Comparison of ENCODE assay signal across 19 cellular contexts in genomic region chr2:28185153-28185552, GRCh38.
DNase-seq lines count a peak whose midpoint lies in the region; ATAC-seq, FAIRE-seq and TF ChIP-seq lines count a peak whose summit lies in the region.
"Had no signal": no experiment of that assay in that cellular context is flagged by ENCODE, and none has a peak within 500 bp of the region (broad histone marks: within the 10 kb centered on the region; RNA-seq: fewer than 3 reads in every experiment).

No MANE protein-coding gene starts in this region.

- H3K36me3 ChIP-seq in HepG2 (replicated peaks in 1 of 2; ENCODE audit: control insufficient read depth in 1 of 2, insufficient read depth in 2 of 2, low read length in 2 of 2) (no peaks in the 10 kb centered on the region), right lobe of liver (no peaks in the 10 kb centered on the region), mammary epithelial cell (ENCODE audit: insufficient read depth, low read length) (no peaks in the 10 kb centered on the region), keratinocyte (ENCODE audit: control insufficient read depth in 2 of 2, extremely low read depth in 1 of 2, insufficient read depth in 2 of 2, low read length in 2 of 2) (no peaks in the 10 kb centered on the region)
- H3K36me3 ChIP-seq: Peyer's patch had no signal

- H3K9me3 Mint-ChIP-seq in natural killer cell treated with Interleukin-12 subunit alpha and Interleukin-12 subunit beta and Interleukin-15 and Interleukin-18, amount 100 ng/mL, for 72 hours = peaks cover 2% of the 10 kb centered on the region
- H3K9me3 Mint-ChIP-seq: CD4-positive, alpha-beta memory T cell had no signal

- H4K20me1 ChIP-seq in HepG2 (ENCODE audit: insufficient read depth, low read length) (no peaks in the 10 kb centered on the region), mammary epithelial cell (ENCODE audit: insufficient read depth, low read length) (no peaks in the 10 kb centered on the region), keratinocyte (ENCODE audit: control insufficient read depth, extremely low read depth, insufficient read depth, low read length) (no peaks in the 10 kb centered on the region)

- no peak for ATAC-seq in HepG2
- no peak for ATAC-seq in right lobe of liver
- no peak for ATAC-seq in GM21825 (IDR thresholded peaks at IDR 0.05; ENCODE audit: unreplicated experiment)
- ATAC-seq in GM21619 (IDR thresholded peaks at IDR 0.05; ENCODE audit: unreplicated experiment) = no peak
- no peak for ATAC-seq in natural killer cell treated with Interleukin-12 subunit alpha and Interleukin-12 subunit beta and Interleukin-15 and Interleukin-18, amount 100 ng/mL, for 72 hours

- FAIRE-seq in HepG2 (lab: Jason Lieb, UNC) = no peak
- FAIRE-seq in keratinocyte (lab: Jason Lieb, UNC) = no peak
- FAIRE-seq: D721Med, GM19239 had no signal

- no peak for TF ChIP-seq CTCF in HepG2 (CRISPR knock-in tag; IDR thresholded peaks at IDR 0.05)
- TF ChIP-seq CTCF in right lobe of liver (IDR thresholded peaks at IDR 0.05) = no peak
- TF ChIP-seq CTCF in mammary epithelial cell (conservative IDR thresholded peaks at IDR 0.05 in 1 of 2, IDR thresholded peaks at IDR 0.05 in 1 of 2; ENCODE audit: extremely low read depth in 1 of 2, insufficient read depth in 1 of 2, low read depth in 1 of 2, low read length in 2 of 2) = no peak
- TF ChIP-seq CTCF in keratinocyte (optimal IDR thresholded peaks at IDR 0.05 in 1 of 3, IDR thresholded peaks at IDR 0.05 in 1 of 3, conservative IDR thresholded peaks at IDR 0.05 in 1 of 3; ENCODE audit: extremely low read depth in 1 of 3, insufficient read depth in 2 of 3, low read length in 3 of 3) = no peak

- H3K27ac ChIP-seq in HepG2 (ENCODE audit: extremely low read length, insufficient read depth, low read length) (no peak overlapping the region), right lobe of liver (no peak overlapping the region), mammary epithelial cell (ENCODE audit: insufficient read depth, low read depth, low read length) (peak overlapping the region; percentile 93), keratinocyte (ENCODE audit: control insufficient read depth, insufficient read depth, low read length) (peak overlapping the region; percentile 45)
- H3K27ac ChIP-seq: 22Rv1, Peyer's patch had no signal

- no peak for TF ChIP-seq RAD21 in HepG2 (CRISPR knock-in tag; IDR thresholded peaks at IDR 0.05)

- dilution Hi-C loops in mammary epithelial cell (cut with HindIII; ENCODE audit: low sequenced_read_pairs) (no loop called here), keratinocyte (cut with MboI; ENCODE audit: extremely low pct_ligation_motif_present, low sequenced_read_pairs) (no loop called here)

- H3K36me3 Mint-ChIP-seq in natural killer cell treated with Interleukin-12 subunit alpha and Interleukin-12 subunit beta and Interleukin-15 and Interleukin-18, amount 100 ng/mL, for 72 hours = no peaks in the 10 kb centered on the region

- 67% methylated on average over 5 of the region's 5 CpGs for WGBS in HepG2 (ENCODE audit: low lambda C conversion rate)
- WGBS in right lobe of liver (ENCODE audit: insufficient coverage, low coverage, low lambda C conversion rate, missing lambda C conversion rate) = 90% methylated on average over 5 of the region's 5 CpGs
- WGBS in mammary epithelial cell (ENCODE audit: low coverage, missing lambda C conversion rate) = 0% methylated on average over 5 of the region's 5 CpGs

- no peaks in the 10 kb centered on the region for H3K9me1 ChIP-seq in keratinocyte (ENCODE audit: control insufficient read depth, extremely low read depth, insufficient read depth, low read length)

- intact Hi-C loops in HepG2 (cut with micrococcal nuclease; ENCODE audit: unreplicated experiment) = no loop called here
- intact Hi-C loops in right lobe of liver (cut with DNase I) = no loop called here
- intact Hi-C loops in mammary epithelial cell (cut with micrococcal nuclease) = no loop called here

- H2AFZ ChIP-seq in HepG2 (ENCODE audit: low read length) = no peak overlapping the region
- H2AFZ ChIP-seq in mammary epithelial cell (ENCODE audit: low read depth, low read length) = no peak overlapping the region
- no peak overlapping the region for H2AFZ ChIP-seq in keratinocyte (ENCODE audit: control insufficient read depth, low read length)

- in situ Hi-C loops in HepG2 (cut with HindIII; ENCODE audit: extremely low pct_ligation_motif_present, low pct_unique_long_range_greater_than_20kb) (no loop called here), mammary epithelial cell (cut with MboI; ENCODE audit: low sequenced_read_pairs in 2 of 2) (loop anchor here in 1 of 2 donors (10.0 kb wide), 1 partner anchor 210 kb away; the partner anchor contains the start of gene FOSL2)

- CTCF ChIA-PET in HepG2 (lab: Yijun Ruan, JAX; ENCODE audit: low intra/inter-chr PET ratio, low total read pairs) (no interaction called here), mammary epithelial cell (lab: Charles Lee; ENCODE audit: low non-redundant PET) (no interaction called here)

- H3K9ac ChIP-seq in HepG2 (ENCODE audit: insufficient read depth, low read depth, low read length) (no peak overlapping the region), mammary epithelial cell (ENCODE audit: insufficient read depth, low read length) (peak overlapping the region; percentile 61), keratinocyte (ENCODE audit: control insufficient read depth, extremely low read depth, insufficient read depth, low read length) (no peak overlapping the region)

- H3K27me3 ChIP-seq in HepG2 (ENCODE audit: control insufficient read depth in 1 of 2, insufficient read depth in 2 of 2, low read length in 2 of 2) (no peaks in the 10 kb centered on the region), right lobe of liver (no peaks in the 10 kb centered on the region), mammary epithelial cell (ENCODE audit: insufficient read depth, low read length) (no peaks in the 10 kb centered on the region), keratinocyte (ENCODE audit: control insufficient read depth, extremely low read depth, insufficient read depth, low read length) (no peaks in the 10 kb centered on the region)
- H3K27me3 ChIP-seq: Peyer's patch had no signal

- DNase-seq in HepG2 (ENCODE audit: low spot score) (no peak), right lobe of liver (no peak), mammary epithelial cell (peak; percentile 93), keratinocyte (ENCODE audit: low read depth, low spot score) (peak; percentile 46)
- DNase-seq in activated CD4-positive, alpha-beta T cell treated with anti-CD3 and anti-CD28 coated beads, Interleukin-2, amount 50 U/mL, for 1 hour = no peak
- DNase-seq in natural killer cell treated with Interleukin-12 subunit alpha and Interleukin-12 subunit beta and Interleukin-15 and Interleukin-18, amount 100 ng/mL, for 72 hours (ENCODE audit: low spot score) = no peak
- DNase-seq: CD4-positive, alpha-beta memory T cell; DMS79; H7; NCI-H146; NCI-H2081 treated with DMSO at 0.1 percent for 48 hours; NCI-H510A treated with DMSO at 0.1 percent for 48 hours; Peyer's patch; SHP77 treated with DMSO at 0.1 percent for 48 hours had no signal

- POLR2A ChIA-PET in HepG2 (lab: Yijun Ruan, JAX) = no interaction called here

- no peak overlapping the region for H3K4me3 ChIP-seq in HepG2 (replicated peaks in 1 of 3; ENCODE audit: insufficient read depth in 1 of 3, low read depth in 2 of 3, low read length in 3 of 3)
- no peak overlapping the region for H3K4me3 ChIP-seq in right lobe of liver
- H3K4me3 ChIP-seq in mammary epithelial cell (replicated peaks in 1 of 3; ENCODE audit: insufficient read depth in 1 of 3, low read depth in 2 of 3, low read length in 3 of 3) = no peak overlapping the region
- no peak overlapping the region for H3K4me3 ChIP-seq in keratinocyte (ENCODE audit: control insufficient read depth in 2 of 3, extremely low read depth in 1 of 3, insufficient read depth in 2 of 3, low read depth in 1 of 3, low read length in 3 of 3)
- H3K4me3 ChIP-seq: Peyer's patch had no signal

- TF ChIP-seq POLR2A in HepG2 (IDR thresholded peaks at IDR 0.05; ENCODE audit: insufficient read depth in 1 of 2, low read depth in 2 of 2, low read length in 2 of 2) (no peak), right lobe of liver (IDR thresholded peaks at IDR 0.05) (no peak)

- no peak overlapping the region for H3K27ac Mint-ChIP-seq in natural killer cell treated with Interleukin-12 subunit alpha and Interleukin-12 subunit beta and Interleukin-15 and Interleukin-18, amount 100 ng/mL, for 72 hours
- H3K27ac Mint-ChIP-seq: CD4-positive, alpha-beta memory T cell had no signal

- H3K4me3 Mint-ChIP-seq in natural killer cell treated with Interleukin-12 subunit alpha and Interleukin-12 subunit beta and Interleukin-15 and Interleukin-18, amount 100 ng/mL, for 72 hours = no peak overlapping the region
- H3K4me3 Mint-ChIP-seq: CD4-positive, alpha-beta memory T cell had no signal

- H3K4me1 ChIP-seq in HepG2 (ENCODE audit: insufficient read depth, low read length) (peaks cover 6% of the 10 kb centered on the region; the same call in 1 of the 2 replicates), right lobe of liver (no peaks in the 10 kb centered on the region), mammary epithelial cell (ENCODE audit: insufficient read depth, low read length) (peaks cover 17% of the 10 kb centered on the region), keratinocyte (ENCODE audit: control insufficient read depth, extremely low read depth, insufficient read depth, low read length) (peaks cover 15% of the 10 kb centered on the region)
- H3K4me1 ChIP-seq: Peyer's patch had no signal

- no peak for TF ChIP-seq EP300 in HepG2 (IDR thresholded peaks at IDR 0.05; ENCODE audit: low read depth in 2 of 2, low read length in 2 of 2)
- TF ChIP-seq EP300 in HepG2 (CRISPR knock-in tag; IDR thresholded peaks at IDR 0.05; ENCODE audit: borderline replicate concordance) = no peak

- H3K27me3 Mint-ChIP-seq in natural killer cell treated with Interleukin-12 subunit alpha and Interleukin-12 subunit beta and Interleukin-15 and Interleukin-18, amount 100 ng/mL, for 72 hours = no peaks in the 10 kb centered on the region
- H3K27me3 Mint-ChIP-seq: CD4-positive, alpha-beta memory T cell had no signal

- peaks cover 2 to 4% of the 10 kb centered on the region in 2 donors for H3K4me1 Mint-ChIP-seq in natural killer cell treated with Interleukin-12 subunit alpha and Interleukin-12 subunit beta and Interleukin-15 and Interleukin-18, amount 100 ng/mL, for 72 hours (ENCODE audit: low read depth in 2 of 2)
- H3K4me1 Mint-ChIP-seq: CD4-positive, alpha-beta memory T cell had no signal

- no peaks in the 10 kb centered on the region for H3K9me3 ChIP-seq in HepG2 (ENCODE audit: low read length)
- no peaks in the 10 kb centered on the region for H3K9me3 ChIP-seq in right lobe of liver
- no peaks in the 10 kb centered on the region for H3K9me3 ChIP-seq in mammary epithelial cell (replicated peaks; ENCODE audit: insufficient read depth, low read length)
- no peaks in the 10 kb centered on the region for H3K9me3 ChIP-seq in keratinocyte (ENCODE audit: control insufficient read depth, low read depth, low read length)
- H3K9me3 ChIP-seq: Peyer's patch had no signal

- H3K4me2 ChIP-seq in HepG2 (ENCODE audit: low read depth, low read length) (no peak overlapping the region), mammary epithelial cell (ENCODE audit: insufficient read depth, low read depth, low read length) (peak overlapping the region; percentile 18), keratinocyte (ENCODE audit: control insufficient read depth, extremely low read depth, insufficient read depth, low read depth, low read length) (no peak overlapping the region)

- BruUV-seq in HepG2 (replicated peaks; lab: Mats Ljungman, UMichigan) (no TSS peak), mammary epithelial cell (replicated peaks; lab: Mats Ljungman, UMichigan) (no TSS peak)

- H3K79me2 ChIP-seq in HepG2 (ENCODE audit: insufficient read depth, low read length) (no peaks in the 10 kb centered on the region), mammary epithelial cell (ENCODE audit: insufficient read depth, low read length) (no peaks in the 10 kb centered on the region), keratinocyte (ENCODE audit: control insufficient read depth, insufficient read depth, low read length) (no peaks in the 10 kb centered on the region)

Comparison
In these comparisons a context has a peak if more than half of its experiments do, and no peak if none do; other contexts are left out.
1. DNase-seq: peak in mammary epithelial cell (single experiment) and keratinocyte (single experiment); none in HepG2 (single experiment), right lobe of liver (0 of 3), activated CD4-positive, alpha-beta T cell treated with anti-CD3 and anti-CD28 coated beads, Interleukin-2, amount 50 U/mL, for 1 hour (single experiment) and natural killer cell treated with Interleukin-12 subunit alpha and Interleukin-12 subunit beta and Interleukin-15 and Interleukin-18, amount 100 ng/mL, for 72 hours (single experiment).
2. H3K27ac ChIP-seq: peak in mammary epithelial cell (single experiment) and keratinocyte (single experiment); none in HepG2 (single experiment) and right lobe of liver (0 of 3).